Comparison of ENCODE assay signal across 18 cellular contexts in genomic region chr3:21274000-21274671, GRCh38.
DNase-seq lines count a peak whose midpoint lies in the region; ATAC-seq and TF ChIP-seq lines count a peak whose summit lies in the region.
"Had no signal": no experiment of that assay in that cellular context is flagged by ENCODE, and none has a peak within 500 bp of the region (broad histone marks: within the 10 kb centered on the region; RNA-seq: fewer than 3 reads in every experiment).

No MANE protein-coding gene starts in this region.

- no peak overlapping the region for H3K4me3 ChIP-seq in thyroid gland (replicated peaks in 1 of 3)
- H3K4me3 ChIP-seq: spleen, transverse colon had no signal

- peak overlapping the region in 2 of 3 donors; percentile 63 to 73 for H3K27ac ChIP-seq in thyroid gland
- H3K27ac ChIP-seq: parathyroid adenoma, spleen, transverse colon had no signal

- WGBS in thyroid gland, 2 donors: 68 to 76% methylated on average over 2 of the region's 2 CpGs

- no peak for ATAC-seq in GM18498 (IDR thresholded peaks at IDR 0.05; ENCODE audit: unreplicated experiment)
- no peak for ATAC-seq in GM21515 (IDR thresholded peaks at IDR 0.05; ENCODE audit: unreplicated experiment)
- ATAC-seq: HCT116, left colon had no signal

- H3K9me3 ChIP-seq in thyroid gland: no peaks in the 10 kb centered on the region

- peaks cover 15 to 21% of the 10 kb centered on the region in 2 donors for H3K4me1 ChIP-seq in thyroid gland
- H3K4me1 ChIP-seq: parathyroid adenoma, spleen, transverse colon had no signal

- TF ChIP-seq POLR2A in thyroid gland (IDR thresholded peaks at IDR 0.05): no peak

- intact Hi-C loops in thyroid gland (cut with DNase I): no loop called here

- H3K27me3 ChIP-seq in thyroid gland: no peaks in the 10 kb centered on the region
- H3K27me3 ChIP-seq: spleen, transverse colon had no signal

- TF ChIP-seq CTCF in thyroid gland (IDR thresholded peaks at IDR 0.05): no peak

- no peaks in the 10 kb centered on the region for H3K36me3 ChIP-seq in thyroid gland
- H3K36me3 ChIP-seq: spleen, transverse colon had no signal

- DNase-seq in HCEC 1CT (peak; percentile 34), astrocyte of the hippocampus (ENCODE audit: low read depth, low spot score) (peak; percentile 17), glomerular visceral epithelial cell (ENCODE audit: extremely low spot score) (peak; percentile 10), thyroid gland (no peak), COLO829 (ENCODE audit: low spot score) (no peak)
- DNase-seq: activated CD4-positive, alpha-beta T cell treated with anti-CD3 and anti-CD28 coated beads for 1 hour; activated gamma-delta T cell treated with Interleukin-2 at 50 U/mL for 16 hours; KG1; left colon; NCI-H1092 treated with DMSO at 0.1 percent for 48 hours; NCI-H69; spleen; T1000; transverse colon had no signal

Comparison
In these comparisons a context has a peak if more than half of its experiments do, and no peak if none do; other contexts are left out.
1. DNase-seq: peak in HCEC 1CT (single experiment), astrocyte of the hippocampus (single experiment) and glomerular visceral epithelial cell (single experiment); none in thyroid gland (0 of 2) and COLO829 (single experiment).